Comparison of ENCODE assay signal across 8 cellular contexts in genomic region chr9:129006328-129007034, GRCh38. TPM values are rescaled to one million over a fixed set of nuclear protein-coding genes. Genes with fewer than 3 reads are reported as not detected.
DNase-seq lines count a peak whose midpoint lies in the region; ATAC-seq and TF ChIP-seq lines count a peak whose summit lies in the region.

No MANE protein-coding gene starts in this region.

- ATAC-seq in GM18517 (IDR thresholded peaks at IDR 0.05; ENCODE audit: unreplicated experiment), result no peak
- no peak for ATAC-seq in HG03460 (IDR thresholded peaks at IDR 0.05; ENCODE audit: unreplicated experiment)

- no peak overlapping the region for H3K4me3 ChIP-seq in right atrium auricular region

- peak; percentile 76 for DNase-seq in EL
- peak; percentile 81 for DNase-seq in SK-MEL-5 (ENCODE audit: low read depth, low spot score)
- DNase-seq in anterior cingulate cortex (lab: John Stamatoyannopoulos, UW), result peak in 54 of 58 donors; percentile 5 to 89 (median 62)
- peak; percentile 71 for DNase-seq in right atrium auricular region (ENCODE audit: low spot score)
- peak; percentile 82 for DNase-seq in retina

- H3K4me1 ChIP-seq in right atrium auricular region, result peaks cover 0 to 14% of the 10 kb centered on the region in 2 donors

- H3K9me3 ChIP-seq in right atrium auricular region, result no peaks in the 10 kb centered on the region

- in situ Hi-C loops in SK-MEL-5 (cut with HindIII; ENCODE audit: low pct_unique_long_range_greater_than_20kb, low sequenced_read_pairs), result no loop called here

- H3K27ac ChIP-seq in right atrium auricular region, result peak overlapping the region; percentile 51 to 66

- TF ChIP-seq CTCF in LNCAP (IDR thresholded peaks at IDR 0.05) (peak; percentile 97), right atrium auricular region (IDR thresholded peaks at IDR 0.05) (peak; percentile 82 to 87)

- H3K36me3 ChIP-seq in right atrium auricular region, result peaks cover 57% of the 10 kb centered on the region

- no peaks in the 10 kb centered on the region for H3K27me3 ChIP-seq in right atrium auricular region

RNA-seq across cellular contexts. Expression of gene SH3GLB2, which starts 21.6 kb away (rescaled TPM):
- total RNA-seq in SK-MEL-5 (2014; rRNA removed; shearing (Covaris generic)), result 24.4 and 28.3 TPM in 2 replicates
- 31.9 and 33.0 TPM in 2 replicates for polyA plus RNA-seq in SK-MEL-5 (2015; cell fraction: cytosol; rRNA removed)
- polyA plus RNA-seq in SK-MEL-5 (2015; cell fraction: nucleus; rRNA removed), result 584 and 757 TPM in 2 replicates
- total RNA-seq in right atrium auricular region, result 10 to 100 TPM; 25.6 to 41.3 TPM

RNA-seq across cellular contexts. Expression of gene MIGA2, which starts 29.9 kb away (rescaled TPM):
- total RNA-seq in SK-MEL-5 (2014; rRNA removed; shearing (Covaris generic)), result 13.7 TPM in 2 replicates
- polyA plus RNA-seq in SK-MEL-5 (2015; cell fraction: cytosol; rRNA removed), result 21.0 and 25.9 TPM in 2 replicates
- polyA plus RNA-seq in SK-MEL-5 (2015; cell fraction: nucleus; rRNA removed), result 142 and 158 TPM in 2 replicates
- total RNA-seq in right atrium auricular region, result 10 to 100 TPM; 34.2 to 40.2 TPM

RNA-seq across cellular contexts. Expression of gene NUP188, which starts 59.0 kb away (rescaled TPM):
- 33.9 and 35.2 TPM in 2 replicates for total RNA-seq in SK-MEL-5 (2014; rRNA removed; shearing (Covaris generic))
- 52.6 and 67.7 TPM in 2 replicates for polyA plus RNA-seq in SK-MEL-5 (2015; cell fraction: cytosol; rRNA removed)
- polyA plus RNA-seq in SK-MEL-5 (2015; cell fraction: nucleus; rRNA removed), result 43.0 and 62.0 TPM in 2 replicates
- 10 to 100 TPM; 23.5 to 26.8 TPM for total RNA-seq in right atrium auricular region

RNA-seq across cellular contexts. Expression of gene DOLK, which starts 59.1 kb away (rescaled TPM):
- 40.1 and 41.7 TPM in 2 replicates for total RNA-seq in SK-MEL-5 (2014; rRNA removed; shearing (Covaris generic))
- polyA plus RNA-seq in SK-MEL-5 (2015; cell fraction: cytosol; rRNA removed), result 35.9 and 42.8 TPM in 2 replicates
- 3.3 and 9.8 TPM in 2 replicates for polyA plus RNA-seq in SK-MEL-5 (2015; cell fraction: nucleus; rRNA removed)
- total RNA-seq in right atrium auricular region, result 10 to 100 TPM; 13.9 to 14.4 TPM
